ENCODE assay signal across 33 cellular contexts in the genomic region with DNA sequence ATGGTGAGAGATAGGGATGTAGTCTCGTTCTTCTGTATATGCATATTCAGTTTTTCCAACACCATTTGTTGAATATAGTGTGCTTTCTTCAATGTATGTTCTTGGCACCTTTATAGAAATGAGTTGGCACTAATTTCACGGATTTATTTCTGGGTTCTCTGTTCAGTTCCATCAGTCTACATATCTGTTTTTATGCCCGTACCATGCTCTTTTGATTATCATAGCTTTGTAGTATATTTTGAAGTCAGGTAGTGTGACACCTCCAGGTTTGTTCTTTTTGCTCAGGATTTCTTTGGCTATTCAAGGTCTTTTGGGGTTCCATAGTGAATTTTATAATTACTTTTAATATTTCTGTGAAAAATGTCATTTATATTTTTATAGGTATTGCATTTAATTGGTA.
"Had no signal": no experiment of that assay in that cellular context is flagged by ENCODE, and none has a peak within 500 bp of the region (broad histone marks: within the 10 kb centered on the region; RNA-seq: fewer than 3 reads in every experiment).

No MANE protein-coding gene starts in this region.

- H3K4me1 ChIP-seq: adrenal gland, ascending aorta, body of pancreas, breast epithelium had no signal

- FAIRE-seq: astrocyte, bronchial epithelial cell had no signal

- H3K36me3 ChIP-seq: adrenal gland, ascending aorta, brain microvascular endothelial cell, breast epithelium, cardiac muscle cell had no signal

- H3K27ac ChIP-seq: adrenal gland, ascending aorta, body of pancreas, brain microvascular endothelial cell, breast epithelium, cardiac muscle cell had no signal

- DNase-seq: activated effector memory CD4-positive, alpha-beta T cell treated with anti-CD3 and anti-CD28 coated beads, Interleukin-2, amount 50 U/mL, for 16 hours; activated effector memory CD4-positive, alpha-beta T cell treated with Interleukin-2 at 50 U/mL for 16 hours; activated gamma-delta T cell; activated gamma-delta T cell treated with Interleukin-2 at 50 U/mL for 16 hours; activated naive CD4-positive, alpha-beta T cell; activated naive CD4-positive, alpha-beta T cell treated with anti-CD3 and anti-CD28 coated beads for 36 hours; activated naive CD4-positive, alpha-beta T cell treated with anti-CD3 and anti-CD28 coated beads, Interleukin-2, amount 10 ng/mL, durations not matched to agents 7 days and 5 days; activated naive CD4-positive, alpha-beta T cell treated with anti-CD3 and anti-CD28 coated beads, Interleukin-2, amount 50 U/mL, for 16 hours; activated naive CD4-positive, alpha-beta T cell treated with Interleukin-2 at 50 U/mL for 16 hours; activated naive CD8-positive, alpha-beta T cell treated with anti-CD3 and anti-CD28 coated beads for 36 hours; activated naive CD8-positive, alpha-beta T cell treated with anti-CD3 and anti-CD28 coated beads, Interleukin-2, amount 10 ng/mL, durations not matched to agents 7 days and 5 days; activated naive CD8-positive, alpha-beta T cell treated with anti-CD3 and anti-CD28 coated beads, Interleukin-2, amount 50 U/mL, for 24 hours; activated T-cell treated with anti-CD3 and anti-CD28 coated beads, Interleukin-2, amount 50 U/mL, for 24 hours; activated T-cell treated with anti-CD3 and anti-CD28 coated beads, Interleukin-2, amount 50 U/mL, for 4 hours; activated T-cell treated with anti-CD3 and anti-CD28 coated beads, Interleukin-2, amount 50 U/mL, for 48 hours; activated T-cell treated with anti-CD3 and anti-CD28 coated beads, Interleukin-2, amount 50 U/mL, for 72 hours; adrenal gland; amniotic stem cell; amygdala; anterior cingulate cortex; aorta; body of pancreas; brain microvascular endothelial cell; caudate nucleus; central memory CD4-positive, alpha-beta T cell; cerebellar nuclear complex had no signal

- ATAC-seq: activated naive CD4-positive, alpha-beta T cell treated with anti-CD3 and anti-CD28 coated beads, Interleukin-2, amount 50 U/mL, for 72 hours; activated naive CD8-positive, alpha-beta T cell treated with anti-CD3 and anti-CD28 coated beads, Interleukin-2, amount 50 U/mL, for 24 hours; activated T-cell treated with anti-CD3 and anti-CD28 coated beads, Interleukin-2, amount 50 U/mL, for 4 hours; activated T-cell treated with anti-CD3 and anti-CD28 coated beads, Interleukin-2, amount 50 U/mL, for 72 hours; activated T-helper 17 cell treated with anti-CD3 and anti-CD28 coated beads, Interleukin-2, amount 50 U/mL, for 72 hours; body of pancreas had no signal

- H3K4me3 ChIP-seq: adrenal gland, ascending aorta, body of pancreas, breast epithelium, cardiac muscle cell had no signal
